ENCODE assay signal across 15 cellular contexts in genomic region chr3:197216169-197216860, GRCh38.
DNase-seq lines count a peak whose midpoint lies in the region; ATAC-seq, FAIRE-seq and TF ChIP-seq lines count a peak whose summit lies in the region.
"Had no signal": no experiment of that assay in that cellular context is flagged by ENCODE, and none has a peak within 500 bp of the region (broad histone marks: within the 10 kb centered on the region; RNA-seq: fewer than 3 reads in every experiment).

No MANE protein-coding gene starts in this region.

- peaks cover 0 to 88% of the 10 kb centered on the region in 2 experiments; a peak in 3 of 4 replicates for H3K79me2 ChIP-seq in H1 (ENCODE audit: control insufficient read depth in 1 of 2, insufficient read depth in 2 of 2, low read length in 2 of 2)

- H3K4me3 ChIP-seq in AG10803 (ENCODE audit: low read length) (no peak overlapping the region), H1 (ENCODE audit: extremely low read depth in 1 of 4, insufficient read depth in 2 of 4, low read depth in 3 of 4, low read length in 4 of 4) (no peak overlapping the region)
- H3K4me3 ChIP-seq: thyroid gland had no signal

- H3K27me3 ChIP-seq in H1 (replicated peaks in 1 of 4; ENCODE audit: control insufficient read depth in 3 of 4, extremely low read depth in 1 of 4, insufficient read depth in 3 of 4, low read length in 3 of 4): no peaks in the 10 kb centered on the region
- H3K27me3 ChIP-seq: thyroid gland had no signal

- 87% methylated on average over 5 of the region's 5 CpGs; no CpG with 5 or more reads in 1 of the 2 experiments for WGBS in H1 (ENCODE audit: extremely low coverage in 1 of 2, insufficient coverage in 1 of 2, insufficient read length in 1 of 2, insufficient replicate concordance in 2 of 2, low coverage in 1 of 2, low lambda C conversion rate in 2 of 2, missing lambda C conversion rate in 1 of 2), 2 experiments

- H2BK5ac ChIP-seq in H1 (ENCODE audit: low read depth, low read length): no peak overlapping the region

- H4K91ac ChIP-seq in H1 (replicated peaks; ENCODE audit: insufficient read length, low read length): no peak overlapping the region

- H4K8ac ChIP-seq in H1 (ENCODE audit: extremely low read depth, insufficient read depth, low read length): no peak overlapping the region

- H2AFZ ChIP-seq in H1 (ENCODE audit: low read length): no peak overlapping the region

- DNase-seq in AG10803 (ENCODE audit: low read depth) (peak; percentile 81), NCI-H446 treated with DMSO at 0.1 percent for 48 hours (lab: John Stamatoyannopoulos, UW) (peak; percentile 67), H1 (ENCODE audit: low read depth in 1 of 2, low spot score in 2 of 2) (no peak), myocyte (ENCODE audit: low read depth) (peak; percentile 68), CD14-positive monocyte (ENCODE audit: low spot score) (no peak), SW 1271 (lab: John Stamatoyannopoulos, UW) (no peak)
- DNase-seq: activated CD4-positive, CD25-positive, alpha-beta regulatory T cell treated with anti-CD3 and anti-CD28 coated beads, Interleukin-2, amount 50 U/mL, for 72 hours; activated gamma-delta T cell; effector memory CD4-positive, alpha-beta T cell; NCI-H2171; RPMI8226; thyroid gland had no signal

- H3K4me3 Mint-ChIP-seq in CD14-positive monocyte: no peak overlapping the region
- H3K4me3 Mint-ChIP-seq: IgD-negative memory B cell had no signal

- H3K9me3 Mint-ChIP-seq in CD14-positive monocyte: peaks cover 0 to 5% (median 3%) of the 10 kb centered on the region in 7 donors

- no peaks in the 10 kb centered on the region for H4K20me1 ChIP-seq in H1 (replicated peaks in 1 of 2; ENCODE audit: control insufficient read depth in 1 of 2, insufficient read depth in 2 of 2, low read length in 2 of 2)

- no peak overlapping the region for H3K56ac ChIP-seq in H1 (replicated peaks; ENCODE audit: insufficient read length, low read depth, low read length)

- no peak overlapping the region for H3K27ac ChIP-seq in H1 (ENCODE audit: low read depth, low read length)
- H3K27ac ChIP-seq: thyroid gland had no signal

- TF ChIP-seq RAD21 in H1 (IDR thresholded peaks at IDR 0.05 in 1 of 2, conservative IDR thresholded peaks at IDR 0.05 in 1 of 2; ENCODE audit: low read depth in 2 of 2, low read length in 2 of 2): no peak

- H2BK15ac ChIP-seq in H1 (ENCODE audit: low read length): no peak overlapping the region

- FAIRE-seq in H1 (lab: Jason Lieb, UNC): peak; percentile 57

- no peak for ATAC-seq in esophagus mucosa
- ATAC-seq in GM18868 (IDR thresholded peaks at IDR 0.05; ENCODE audit: unreplicated experiment): no peak

- no peak overlapping the region for H2AK5ac ChIP-seq in H1 (ENCODE audit: low read depth, low read length)

- no peak overlapping the region for H3K4me2 ChIP-seq in H1 (ENCODE audit: insufficient read depth in 1 of 2, low read depth in 2 of 2, low read length in 2 of 2)

- H3K36me3 Mint-ChIP-seq in CD14-positive monocyte: peaks cover 8 to 15% of the 10 kb centered on the region in 2 donors
- H3K36me3 Mint-ChIP-seq: IgD-negative memory B cell had no signal

- TF ChIP-seq POLR2A in H1 (IDR thresholded peaks at IDR 0.05; ENCODE audit: control extremely low read depth in 1 of 2, low read depth in 2 of 2, low read length in 2 of 2): no peak

- CTCF ChIA-PET in H1 (lab: Charles Lee; ENCODE audit: partially characterized antibody): interaction anchor here (1.3 to 1.6 kb wide), 2 partner anchors 9 to 12 kb away, joined by 3 to 6 read pairs; no protein-coding TSS in a partner anchor

- H3K23me2 ChIP-seq in H1 (ENCODE audit: low read depth, low read length): no peaks in the 10 kb centered on the region

- intact Hi-C loops in CD14-positive monocyte (cut with micrococcal nuclease): no loop called here

- H3K9me3 ChIP-seq in H1 (ENCODE audit: insufficient read depth in 2 of 2, low read depth in 1 of 2, low read length in 1 of 2): no peaks in the 10 kb centered on the region
- H3K9me3 ChIP-seq: thyroid gland had no signal

- H3K9ac ChIP-seq in H1 (replicated peaks in 1 of 4; ENCODE audit: extremely low read depth in 1 of 4, low read depth in 3 of 4, low read length in 3 of 4): no peak overlapping the region

- H2BK20ac ChIP-seq in H1 (ENCODE audit: low read length): no peak overlapping the region

- H2BK12ac ChIP-seq in H1 (ENCODE audit: low read depth, low read length): no peak overlapping the region

- TF ChIP-seq CTCF in AG10803 (conservative IDR thresholded peaks at IDR 0.05; ENCODE audit: low read length) (no peak), H1 (IDR thresholded peaks at IDR 0.05; ENCODE audit: control extremely low read depth in 1 of 3, insufficient read depth in 1 of 3, low read depth in 1 of 3, low read length in 3 of 3) (no peak), CD14-positive monocyte (IDR thresholded peaks at IDR 0.05) (no peak)

- H4K5ac ChIP-seq in H1 (ENCODE audit: insufficient read length, low read depth, low read length): no peak overlapping the region

- H3K4me1 ChIP-seq in H1 (replicated peaks in 1 of 4; ENCODE audit: control insufficient read depth in 3 of 4, insufficient read depth in 4 of 4, low read length in 3 of 4): peaks cover 0 to 8% (median 5%) of the 10 kb centered on the region in 4 experiments; a peak in 4 of 7 replicates

- H3K36me3 ChIP-seq in H1 (ENCODE audit: control insufficient read depth in 2 of 4, insufficient read depth in 4 of 4, low read length in 3 of 4): no peaks in the 10 kb centered on the region
- H3K36me3 ChIP-seq: thyroid gland had no signal

- no peaks in the 10 kb centered on the region for H3K79me1 ChIP-seq in H1 (ENCODE audit: low read depth, low read length)

- POLR2A ChIA-PET in H1 (lab: Charles Lee; ENCODE audit: partially characterized antibody): interaction anchor here (0.6 kb wide), 1 partner anchor 50 kb away, joined by 3 read pairs; no protein-coding TSS in a partner anchor

- H3K14ac ChIP-seq in H1 (ENCODE audit: insufficient read length): no peak overlapping the region

- H2BK120ac ChIP-seq in H1 (replicated peaks; ENCODE audit: low read depth, low read length): no peak overlapping the region

- no peak overlapping the region for H3K18ac ChIP-seq in H1 (ENCODE audit: extremely low read depth, low read length)

- no peak for TF ChIP-seq EP300 in H1 (IDR thresholded peaks at IDR 0.05; ENCODE audit: borderline replicate concordance in 1 of 2, low read depth in 2 of 2, low read length in 2 of 2)

- no peak overlapping the region for H3K27ac Mint-ChIP-seq in CD14-positive monocyte
- H3K27ac Mint-ChIP-seq: IgD-negative memory B cell had no signal

- peaks cover 4% of the 10 kb centered on the region for H3K4me1 Mint-ChIP-seq in CD14-positive monocyte

- no peaks in the 10 kb centered on the region for H3K27me3 Mint-ChIP-seq in CD14-positive monocyte (ENCODE audit: low read depth in 3 of 3)
- H3K27me3 Mint-ChIP-seq: IgD-negative memory B cell had no signal

- H3K23ac ChIP-seq in H1 (ENCODE audit: insufficient read length): no peak overlapping the region

- H3K4ac ChIP-seq in H1 (replicated peaks; ENCODE audit: insufficient read length, low read depth, low read length): no peak overlapping the region

TF ChIP-seq in H1, 55 proteins besides CTCF, POLR2A, EP300 and RAD21:
- no peak for TF ChIP-seq JUN (IDR thresholded peaks at IDR 0.05; ENCODE audit: low read depth, low read length)
- no peak for TF ChIP-seq CHD2 (IDR thresholded peaks at IDR 0.05; ENCODE audit: low read length)
- no peak for TF ChIP-seq TAF1 (IDR thresholded peaks at IDR 0.05; ENCODE audit: low read depth, low read length)
TF ChIP-seq in H1: peak in this region for 0.

Comparison
In these comparisons a context has a peak if more than half of its experiments do, and no peak if none do; other contexts are left out.
1. DNase-seq: peak in AG10803 (single experiment), NCI-H446 treated with DMSO at 0.1 percent for 48 hours (single experiment) and myocyte (single experiment); none in H1 (0 of 2), CD14-positive monocyte (single experiment) and SW 1271 (0 of 2).